ENCODE assay signal across 9 cellular contexts in genomic region chr2:168751104-168751768, GRCh38. TPM values are rescaled to one million over a fixed set of nuclear protein-coding genes. Genes with fewer than 3 reads are reported as not detected.
A peak's percentile ranks its signal among the peaks of the same experiment; 100 is the strongest.
DNase-seq lines count a peak whose midpoint lies in the region; ATAC-seq and TF ChIP-seq lines count a peak whose summit lies in the region.
"Had no signal": no experiment of that assay in that cellular context is flagged by ENCODE, and none has a peak within 500 bp of the region (broad histone marks: within the 10 kb centered on the region; RNA-seq: fewer than 3 reads in every experiment).

No MANE protein-coding gene starts in this region.

- H3K27ac Mint-ChIP-seq in brain, result peak overlapping the region in 3 of 5 experiments; percentile 8 to 26 (median 25)

- H3K36me3 Mint-ChIP-seq in brain, result peaks cover 34% of the 10 kb centered on the region

- H3K4me3 Mint-ChIP-seq in brain, result no peak overlapping the region

- TF ChIP-seq CTCF in brain (conservative IDR thresholded peaks at IDR 0.05), result no peak

- DNase-seq in NCI-H82 (lab: John Stamatoyannopoulos, UW) (no peak), SKM-1 treated with dmso at 0.1 percent for 144 hours (lab: John Stamatoyannopoulos, UW; ENCODE audit: unreplicated experiment) (no peak), inferior parietal cortex (ENCODE audit: extremely low spot score) (no peak)
- DNase-seq: NCI-H2171 had no signal

- TF ChIP-seq POLR2A in GM18505 (IDR thresholded peaks at IDR 0.05; ENCODE audit: borderline replicate concordance, extremely low read depth, insufficient read depth, insufficient read length), result no peak

- H3K9me3 Mint-ChIP-seq in brain, result no peaks in the 10 kb centered on the region

- ATAC-seq in GM18505 (IDR thresholded peaks at IDR 0.05; ENCODE audit: unreplicated experiment) (peak; percentile 79), GM19463 (IDR thresholded peaks at IDR 0.05; ENCODE audit: unreplicated experiment) (peak; percentile 84), HG03280 (IDR thresholded peaks at IDR 0.05; ENCODE audit: unreplicated experiment) (peak; percentile 73), GM21528 (IDR thresholded peaks at IDR 0.05; ENCODE audit: low FRiP score, unreplicated experiment) (no peak)

- H3K4me1 Mint-ChIP-seq in brain, result peaks cover 37% of the 10 kb centered on the region

- no peaks in the 10 kb centered on the region for H3K27me3 Mint-ChIP-seq in brain

RNA-seq across cellular contexts. Expression of gene NOSTRIN, which starts 51.2 kb away (rescaled TPM):
- 1.2 TPM for polyA plus RNA-seq in brain (ENCODE audit: insufficient read depth, low read depth, low replicate concordance)
